In genomic region chr13:94233401-94233800, GRCh38 we compare ENCODE assay signal across 10 cellular contexts.
A peak's percentile ranks its signal among the peaks of the same experiment; 100 is the strongest.
DNase-seq lines count a peak whose midpoint lies in the region; TF ChIP-seq lines count a peak whose summit lies in the region.
"Had no signal": no experiment of that assay in that cellular context is flagged by ENCODE, and none has a peak within 500 bp of the region (broad histone marks: within the 10 kb centered on the region; RNA-seq: fewer than 3 reads in every experiment).

No MANE protein-coding gene starts in this region.

- H3K27me3 ChIP-seq in MG63 (no peaks in the 10 kb centered on the region), dorsolateral prefrontal cortex (no peaks in the 10 kb centered on the region), ascending aorta (no peaks in the 10 kb centered on the region)

- H3K27ac ChIP-seq in dorsolateral prefrontal cortex (peak overlapping the region in 1 of 59 donors; percentile 22), ascending aorta (no peak overlapping the region)

- no peaks in the 10 kb centered on the region for H3K4me1 ChIP-seq in ascending aorta

- H3K9me3 ChIP-seq in MG63: no peaks in the 10 kb centered on the region
- H3K9me3 ChIP-seq in ascending aorta: no peaks in the 10 kb centered on the region

- TF ChIP-seq CTCF in dorsolateral prefrontal cortex (IDR thresholded peaks at IDR 0.05 in 54 of 56, conservative IDR thresholded peaks at IDR 0.05 in 2 of 56; ENCODE audit: low read depth in 1 of 56, partially characterized antibody in 56 of 56) (no peak), ascending aorta (IDR thresholded peaks at IDR 0.05) (no peak)

- H3K36me3 ChIP-seq in MG63: no peaks in the 10 kb centered on the region
- no peaks in the 10 kb centered on the region for H3K36me3 ChIP-seq in ascending aorta

- peak overlapping the region; percentile 4; the same call in 1 of the 2 replicates for H3K4me3 ChIP-seq in MG63
- peak overlapping the region in 27 of 59 donors; percentile 3 to 57 (median 18) for H3K4me3 ChIP-seq in dorsolateral prefrontal cortex
- no peak overlapping the region for H3K4me3 ChIP-seq in ascending aorta

- DNase-seq in AG08395 (ENCODE audit: low spot score) (peak; percentile 79), MG63 (peak; percentile 82), dorsolateral prefrontal cortex (peak in 7 of 10 donors; percentile 36 to 72 (median 47)), middle frontal gyrus (ENCODE audit: extremely low spot score, low spot score) (peak; percentile 22), NCI-H1092 (lab: John Stamatoyannopoulos, UW) (no peak), NCI-H146 (lab: John Stamatoyannopoulos, UW) (no peak), NCI-H526 (lab: John Stamatoyannopoulos, UW) (no peak), ascending aorta (ENCODE audit: low spot score in 2 of 2) (no peak)
- DNase-seq: activated B cell treated with CpG ODN at 0.5 μM for 24 hours, NCI-H2227 treated with DMSO at 0.1 percent for 48 hours had no signal

- intact Hi-C loops in dorsolateral prefrontal cortex (cut with DNase I): no loop called here
- intact Hi-C loops in ascending aorta (cut with DNase I): no loop called here

Comparison
In these comparisons a context has a peak if more than half of its experiments do, and no peak if none do; other contexts are left out.
1. DNase-seq: peak in AG08395 (single experiment), MG63 (single experiment), dorsolateral prefrontal cortex (7 of 10) and middle frontal gyrus (single experiment); none in NCI-H1092 (single experiment), NCI-H146 (single experiment), NCI-H526 (0 of 2) and ascending aorta (0 of 2).